ENCODE assay signal across 18 cellular contexts in the genomic region with DNA sequence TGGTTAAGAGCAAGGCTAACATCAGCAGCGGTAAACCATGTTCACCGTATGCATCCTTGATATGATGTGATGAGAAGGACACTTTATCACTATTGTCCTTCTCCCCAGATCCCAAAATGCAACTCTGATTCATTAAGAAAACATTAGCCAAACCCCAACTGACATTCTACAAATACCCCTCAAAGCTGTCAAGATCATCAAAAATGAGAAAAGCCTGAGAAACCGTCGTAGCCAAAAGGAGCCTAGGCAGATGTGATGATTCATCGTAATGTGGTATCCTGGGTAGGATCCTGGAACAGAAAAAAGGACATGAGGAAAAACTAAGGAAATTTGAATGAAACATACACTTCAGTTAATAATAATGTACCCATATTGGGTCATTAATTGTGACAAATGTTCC.
DNase-seq lines count a peak whose midpoint lies in the region; ATAC-seq and TF ChIP-seq lines count a peak whose summit lies in the region.
"Had no signal": no experiment of that assay in that cellular context is flagged by ENCODE, and none has a peak within 500 bp of the region (broad histone marks: within the 10 kb centered on the region; RNA-seq: fewer than 3 reads in every experiment).

No MANE protein-coding gene starts in this region.

- TF ChIP-seq CTCF in fibroblast of mammary gland (conservative IDR thresholded peaks at IDR 0.05; ENCODE audit: control insufficient read depth, insufficient read depth, low read depth, low read length) (no peak), smooth muscle cell (IDR thresholded peaks at IDR 0.05; ENCODE audit: borderline replicate concordance, insufficient read depth, poor library complexity, severe bottlenecking) (no peak), glutamatergic neuron (IDR thresholded peaks at IDR 0.05; ENCODE audit: partially characterized antibody, unreplicated experiment) (no peak)

- no peak overlapping the region for H3K27ac Mint-ChIP-seq in glutamatergic neuron (ENCODE audit: unreplicated experiment)
- H3K27ac Mint-ChIP-seq: CD14-positive monocyte; CD8-positive, alpha-beta memory T cell had no signal

- H3F3A ChIP-seq in smooth muscle cell (ENCODE audit: low read depth) = peaks cover 22% of the 10 kb centered on the region

- H3K4me2 ChIP-seq in smooth muscle cell = peak overlapping the region; percentile 27

- peak overlapping the region; percentile 99 for H3K27ac ChIP-seq in smooth muscle cell (ENCODE audit: low read depth)

- peaks cover 32% of the 10 kb centered on the region for H3K4me1 ChIP-seq in smooth muscle cell (ENCODE audit: low read depth)
- H3K4me1 ChIP-seq: BE2C had no signal

- H3K4me3 ChIP-seq in fibroblast of mammary gland (ENCODE audit: control insufficient read depth, low read depth, low read length) (no peak overlapping the region), smooth muscle cell (no peak overlapping the region)

- H3K79me2 ChIP-seq in smooth muscle cell (ENCODE audit: low read depth) = no peaks in the 10 kb centered on the region

- no peaks in the 10 kb centered on the region for H3K27me3 ChIP-seq in smooth muscle cell (ENCODE audit: low read depth)
- H3K27me3 ChIP-seq: BE2C had no signal

- no peak for ATAC-seq in HG03571 (IDR thresholded peaks at IDR 0.05; ENCODE audit: unreplicated experiment)

- no peak overlapping the region for H3K4me3 Mint-ChIP-seq in glutamatergic neuron (ENCODE audit: unreplicated experiment)
- H3K4me3 Mint-ChIP-seq: CD14-positive monocyte had no signal

- H3K9me3 ChIP-seq in smooth muscle cell (replicated peaks; ENCODE audit: low read depth) = no peaks in the 10 kb centered on the region
- H3K9me3 ChIP-seq: BE2C had no signal

- peaks cover 3% of the 10 kb centered on the region for H3K9me3 Mint-ChIP-seq in glutamatergic neuron (ENCODE audit: unreplicated experiment)

- DNase-seq in EL (peak; percentile 60), RPMI7951 (ENCODE audit: low read depth) (peak; percentile 97), fibroblast of mammary gland (ENCODE audit: low read depth) (peak; percentile 61), smooth muscle cell (lab: John Stamatoyannopoulos, UW; ENCODE audit: unreplicated experiment) (no peak), activated gamma-delta T cell (lab: John Stamatoyannopoulos, UW) (no peak), glutamatergic neuron (no peak)
- DNase-seq: BE2C; CD8-positive, alpha-beta memory T cell; DMS 273 treated with DMSO at 0.1 percent for 48 hours; DMS79; NCI-H1092; NCI-H1436 treated with DMSO at 0.1 percent for 48 hours; NCI-H187 treated with DMSO at 0.1 percent for 48 hours; NCI-H2107; NCI-H524; NCI-H774 had no signal

- no peaks in the 10 kb centered on the region for H3K27me3 Mint-ChIP-seq in glutamatergic neuron (ENCODE audit: unreplicated experiment)
- H3K27me3 Mint-ChIP-seq: CD8-positive, alpha-beta memory T cell had no signal

- H2AFZ ChIP-seq in smooth muscle cell (ENCODE audit: low read depth) = no peak overlapping the region

- no peaks in the 10 kb centered on the region for H4K20me1 ChIP-seq in smooth muscle cell (ENCODE audit: low read depth)

- 46% methylated on average over 5 of the region's 5 CpGs for WGBS in smooth muscle cell (ENCODE audit: low lambda C conversion rate)

- no peaks in the 10 kb centered on the region for H3K36me3 ChIP-seq in smooth muscle cell (ENCODE audit: low read depth)
- H3K36me3 ChIP-seq: BE2C had no signal

- H3K36me3 Mint-ChIP-seq in glutamatergic neuron (ENCODE audit: unreplicated experiment) = no peaks in the 10 kb centered on the region
- H3K36me3 Mint-ChIP-seq: CD14-positive monocyte; CD8-positive, alpha-beta memory T cell had no signal

- no peak overlapping the region for H3K9ac ChIP-seq in smooth muscle cell (ENCODE audit: low read depth)

- H3K4me1 Mint-ChIP-seq in glutamatergic neuron (ENCODE audit: low read depth, unreplicated experiment) = peaks cover 3% of the 10 kb centered on the region
- H3K4me1 Mint-ChIP-seq: CD14-positive monocyte; CD8-positive, alpha-beta memory T cell had no signal

Comparison
In these comparisons a context has a peak if more than half of its experiments do, and no peak if none do; other contexts are left out.
1. DNase-seq: peak in EL (single experiment), RPMI7951 (single experiment) and fibroblast of mammary gland (single experiment); none in smooth muscle cell (single experiment), activated gamma-delta T cell (single experiment) and glutamatergic neuron (single experiment).